Comparison of ENCODE assay signal across 8 cellular contexts in genomic region chr19:35718345-35719041, GRCh38.
DNase-seq lines count a peak whose midpoint lies in the region; ATAC-seq and TF ChIP-seq lines count a peak whose summit lies in the region.

No MANE protein-coding gene starts in this region.

- peaks cover 29 to 35% of the 10 kb centered on the region in 2 experiments for H3K4me1 ChIP-seq in neutrophil (ENCODE audit: control insufficient read depth in 1 of 2, insufficient read depth in 1 of 2, low read depth in 1 of 2, low read length in 1 of 2)

- no peaks in the 10 kb centered on the region for H3K9me3 ChIP-seq in neutrophil

- H3K4me3 ChIP-seq in fibroblast of pulmonary artery (replicated peaks; ENCODE audit: low read depth, low read length): peak overlapping the region; percentile 81
- H3K4me3 ChIP-seq in neutrophil (ENCODE audit: low read depth in 1 of 2, low read length in 1 of 2): peak overlapping the region; percentile 72 to 82

- TF ChIP-seq CTCF in fibroblast of pulmonary artery (IDR thresholded peaks at IDR 0.05; ENCODE audit: low read length, missing control alignments) (no peak), neutrophil (IDR thresholded peaks at IDR 0.05) (no peak)

- DNase-seq in NCI-H1105 (lab: John Stamatoyannopoulos, UW): peak; percentile 6
- DNase-seq in NCI-H1105 treated with DMSO at 0.1 percent for 48 hours (lab: John Stamatoyannopoulos, UW): no peak
- DNase-seq in Kasumi-1 (lab: John Stamatoyannopoulos, UW): peak; percentile 11 to 24
- peak; percentile 31 for DNase-seq in activated T-helper 1 cell treated with Interleukin-2 at 50 U/mL for 16 hours (ENCODE audit: low read depth)
- peak; percentile 8 for DNase-seq in fibroblast of pulmonary artery (ENCODE audit: low read depth)
- DNase-seq in NCI-H1694 (lab: John Stamatoyannopoulos, UW): no peak

- no peak for ATAC-seq in GM21619 (IDR thresholded peaks at IDR 0.05; ENCODE audit: unreplicated experiment)

- H3K27ac ChIP-seq in neutrophil: peak overlapping the region; percentile 95

- peaks cover 40% of the 10 kb centered on the region for H3K36me3 ChIP-seq in neutrophil

- peaks cover 8% of the 10 kb centered on the region for H3K27me3 ChIP-seq in neutrophil

Comparison
In these comparisons a context has a peak if more than half of its experiments do, and no peak if none do; other contexts are left out.
1. DNase-seq: peak in NCI-H1105 (single experiment), Kasumi-1 (2 of 2), activated T-helper 1 cell treated with Interleukin-2 at 50 U/mL for 16 hours (single experiment) and fibroblast of pulmonary artery (single experiment); none in NCI-H1105 treated with DMSO at 0.1 percent for 48 hours (single experiment) and NCI-H1694 (single experiment).